In the genomic region with DNA sequence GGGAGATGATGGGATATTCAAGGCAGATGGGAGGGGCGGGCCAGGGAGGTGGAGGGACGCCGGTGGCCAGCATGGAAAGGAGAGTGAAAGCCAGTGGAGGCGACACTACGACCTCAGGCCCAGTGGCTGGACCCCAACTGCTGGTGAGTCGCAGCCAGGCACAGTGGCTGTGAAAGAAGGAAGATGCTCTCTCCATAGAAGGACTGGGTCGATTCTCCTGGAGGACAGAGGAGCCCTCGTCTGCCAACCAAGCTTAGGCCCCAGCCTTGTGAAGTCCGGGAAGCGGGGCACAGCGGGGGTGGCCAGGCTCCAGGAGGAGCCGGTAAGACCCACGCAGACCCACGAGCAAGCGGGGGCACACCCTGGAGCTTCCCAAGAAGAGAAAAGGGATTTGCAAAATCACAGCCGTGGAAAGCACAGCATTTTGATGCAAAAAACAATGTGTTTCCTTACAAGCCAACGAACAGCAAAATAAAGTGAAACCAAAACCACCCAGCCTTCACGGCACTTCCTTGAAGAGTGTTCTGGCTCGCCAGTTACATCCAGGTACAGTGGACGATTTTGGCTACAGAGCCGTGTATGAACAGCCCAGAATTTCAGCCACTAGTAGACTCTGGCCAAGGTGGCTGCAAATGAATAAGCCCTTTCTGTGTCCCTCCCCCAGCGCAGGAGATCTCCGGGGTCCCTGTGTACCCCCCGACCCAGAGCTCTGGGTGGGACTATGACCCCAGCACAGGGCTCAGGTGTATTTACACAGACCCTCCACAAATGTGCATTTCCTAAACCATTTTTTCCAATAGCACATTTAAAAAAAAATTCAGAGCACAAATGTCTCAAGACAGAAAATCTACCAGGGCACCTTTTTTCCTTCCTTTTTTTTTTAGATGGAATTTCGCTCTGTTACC, we compare ENCODE assay signal across 8 cellular contexts.
DNase-seq lines count a peak whose midpoint lies in the region; ATAC-seq and TF ChIP-seq lines count a peak whose summit lies in the region.

No MANE protein-coding gene starts in this region.

- H3K36me3 Mint-ChIP-seq in activated naive CD4-positive, alpha-beta T cell treated with anti-CD3 and anti-CD28 coated beads, Interleukin-2, amount 10 ng/mL, durations not matched to agents 7 days and 5 days, result peaks cover 1% of the 10 kb centered on the region

- H3K4me3 Mint-ChIP-seq in activated naive CD4-positive, alpha-beta T cell treated with anti-CD3 and anti-CD28 coated beads, Interleukin-2, amount 10 ng/mL, durations not matched to agents 7 days and 5 days, result peak overlapping the region; percentile 68

- TF ChIP-seq CTCF in AG04450 (IDR thresholded peaks at IDR 0.05; ENCODE audit: low read depth, low read length), result no peak

- H3K27ac Mint-ChIP-seq in activated naive CD4-positive, alpha-beta T cell treated with anti-CD3 and anti-CD28 coated beads, Interleukin-2, amount 10 ng/mL, durations not matched to agents 7 days and 5 days, result peak overlapping the region; percentile 91

- H3K4me1 Mint-ChIP-seq in activated naive CD4-positive, alpha-beta T cell treated with anti-CD3 and anti-CD28 coated beads, Interleukin-2, amount 10 ng/mL, durations not matched to agents 7 days and 5 days, result peaks cover 13% of the 10 kb centered on the region

- DNase-seq in AG04450 (ENCODE audit: low read depth, low spot score) (no peak), myocyte (ENCODE audit: low read depth) (peak; percentile 5), dedifferentiated amniotic fluid mesenchymal stem cell (ENCODE audit: extremely low spot score) (no peak), A172 (ENCODE audit: low spot score) (no peak), NCI-H2107 (lab: John Stamatoyannopoulos, UW) (no peak)
- peak; percentile 73 for DNase-seq in activated naive CD4-positive, alpha-beta T cell treated with anti-CD3 and anti-CD28 coated beads, Interleukin-2, amount 10 ng/mL, durations not matched to agents 7 days and 5 days

- no peaks in the 10 kb centered on the region for H3K9me3 Mint-ChIP-seq in activated naive CD4-positive, alpha-beta T cell treated with anti-CD3 and anti-CD28 coated beads, Interleukin-2, amount 10 ng/mL, durations not matched to agents 7 days and 5 days

- H3K36me3 ChIP-seq in KOPT-K1 (ENCODE audit: insufficient read depth, low read length), result no peaks in the 10 kb centered on the region

- H3K27me3 ChIP-seq in AG04450 (ENCODE audit: control insufficient read depth, insufficient read depth, low read length), result peaks cover 25% of the 10 kb centered on the region

- CTCF ChIA-PET in AG04450 (lab: Charles Lee), result no interaction called here
- CTCF ChIA-PET in activated naive CD4-positive, alpha-beta T cell treated with anti-CD3 and anti-CD28 coated beads, Interleukin-2, amount 10 ng/mL, durations not matched to agents 7 days and 5 days (lab: Charles Lee), result no interaction called here

- H3K27ac ChIP-seq in AG04450 (ENCODE audit: low read depth, low read length) (no peak overlapping the region), KOPT-K1 (ENCODE audit: low read depth, low read length, poor library complexity, severe bottlenecking) (peak overlapping the region; percentile 69)

- peak overlapping the region; percentile 25 for H3K4me3 ChIP-seq in AG04450 (ENCODE audit: low read depth, low read length)

- POLR2A ChIA-PET in AG04450 (lab: Yijun Ruan, JAX), result no interaction called here

- no peaks in the 10 kb centered on the region for H3K27me3 Mint-ChIP-seq in activated naive CD4-positive, alpha-beta T cell treated with anti-CD3 and anti-CD28 coated beads, Interleukin-2, amount 10 ng/mL, durations not matched to agents 7 days and 5 days

- H3K9me3 ChIP-seq in AG04450 (ENCODE audit: control insufficient read depth, insufficient read depth, low read length) (no peaks in the 10 kb centered on the region; the same call in none of the 2 replicates), KOPT-K1 (ENCODE audit: insufficient read depth, low read length, poor library complexity, severe bottlenecking) (no peaks in the 10 kb centered on the region)

- ATAC-seq in GM19351 (IDR thresholded peaks at IDR 0.05; ENCODE audit: unreplicated experiment), result no peak

Comparison
In these comparisons a context has a peak if more than half of its experiments do, and no peak if none do; other contexts are left out.
1. DNase-seq: peak in activated naive CD4-positive, alpha-beta T cell treated with anti-CD3 and anti-CD28 coated beads, Interleukin-2, amount 10 ng/mL, durations not matched to agents 7 days and 5 days (single experiment) and myocyte (single experiment); none in AG04450 (single experiment), dedifferentiated amniotic fluid mesenchymal stem cell (single experiment), A172 (single experiment) and NCI-H2107 (single experiment).